18 cellular contexts compared by ENCODE assay signal in genomic region chr4:25873632-25874129, GRCh38. TPM values are rescaled to one million over a fixed set of nuclear protein-coding genes. Genes with fewer than 3 reads are reported as not detected.
DNase-seq lines count a peak whose midpoint lies in the region; ATAC-seq, FAIRE-seq and TF ChIP-seq lines count a peak whose summit lies in the region.
"Had no signal": no experiment of that assay in that cellular context is flagged by ENCODE, and none has a peak within 500 bp of the region (broad histone marks: within the 10 kb centered on the region; RNA-seq: fewer than 3 reads in every experiment).

No MANE protein-coding gene starts in this region.

- peaks cover 0 to 11% (median 0%) of the 10 kb centered on the region in 3 donors for H3K9me3 Mint-ChIP-seq in IgD-negative memory B cell
- H3K9me3 Mint-ChIP-seq: CD4-positive, alpha-beta memory T cell; T-helper 1 cell treated with Interleukin-12 subunit alpha and Interleukin-12 subunit beta and Interleukin-4 antibody, amounts not matched to agents 30 μg/mL and 1 μg/mL, for 36 hours had no signal

- no peaks in the 10 kb centered on the region for H4K20me1 ChIP-seq in BLaER1 treated with 17β-estradiol and CSF1 and Interleukin-3, amounts not matched to agents 10 nM and 100 nM
- H4K20me1 ChIP-seq in SU-DHL-6 (ENCODE audit: low read depth, low read length): no peaks in the 10 kb centered on the region

- no peaks in the 10 kb centered on the region for H3K9me2 ChIP-seq in SU-DHL-6 (replicated peaks; ENCODE audit: insufficient read depth, low read length)

- 21 to 22% methylated on average over 7 of the region's 7 CpGs for WGBS in pancreas, 2 donors

- H3K4me2 ChIP-seq in BLaER1 treated with 17β-estradiol and CSF1 and Interleukin-3, amounts not matched to agents 10 nM and 100 nM: peak overlapping the region in 8 of 11 experiments; percentile 6 to 41 (median 31); a peak in 9 of 22 replicates
- peak overlapping the region; percentile 90 for H3K4me2 ChIP-seq in SU-DHL-6 (ENCODE audit: low read depth, low read length, poor library complexity, severe bottlenecking)

- H3K79me2 ChIP-seq in SU-DHL-6 (ENCODE audit: insufficient read depth, low read length): peaks cover 13% of the 10 kb centered on the region

- peak overlapping the region in 2 of 4 donors; percentile 71 to 89 for H3K4me3 Mint-ChIP-seq in IgD-negative memory B cell
- H3K4me3 Mint-ChIP-seq: CD4-positive, alpha-beta memory T cell; T-helper 1 cell treated with Interleukin-12 subunit alpha and Interleukin-12 subunit beta and Interleukin-4 antibody, amounts not matched to agents 30 μg/mL and 1 μg/mL, for 36 hours had no signal

- H3K9me3 ChIP-seq in BLaER1 treated with 17β-estradiol and CSF1 and Interleukin-3, amounts not matched to agents 10 nM and 100 nM (replicated peaks in 1 of 11): peaks cover 0 to 42% (median 33%) of the 10 kb centered on the region in 11 experiments; a peak in 19 of 22 replicates
- H3K9me3 ChIP-seq in SU-DHL-6 (ENCODE audit: insufficient read depth, low read length): no peaks in the 10 kb centered on the region
- no peaks in the 10 kb centered on the region for H3K9me3 ChIP-seq in pancreas

- H3F3A ChIP-seq in SU-DHL-6 (ENCODE audit: insufficient read depth): peaks cover 95% of the 10 kb centered on the region

- FAIRE-seq in pancreas (lab: Jason Lieb, UNC): no peak
- FAIRE-seq: RCC 7860 had no signal

- H2AFZ ChIP-seq in SU-DHL-6 (ENCODE audit: low read depth, low read length, severe bottlenecking): no peak overlapping the region

- H3K27me3 Mint-ChIP-seq in IgD-negative memory B cell: no peaks in the 10 kb centered on the region
- H3K27me3 Mint-ChIP-seq: CD4-positive, alpha-beta memory T cell had no signal

- peaks cover 3% of the 10 kb centered on the region for H3K36me3 Mint-ChIP-seq in IgD-negative memory B cell
- H3K36me3 Mint-ChIP-seq: CD4-positive, alpha-beta memory T cell had no signal

- in situ Hi-C loops in ACHN (cut with HindIII; ENCODE audit: low pct_ligation_motif_present, low pct_unique_long_range_greater_than_20kb, low sequenced_read_pairs): no loop called here

- peaks cover 0 to 8% (median 0%) of the 10 kb centered on the region in 11 experiments; a peak in 1 of 22 replicates for H3K36me3 ChIP-seq in BLaER1 treated with 17β-estradiol and CSF1 and Interleukin-3, amounts not matched to agents 10 nM and 100 nM
- H3K36me3 ChIP-seq in SU-DHL-6 (ENCODE audit: low read length) (no peaks in the 10 kb centered on the region; the same call in 1 of the 2 replicates), pancreas (no peaks in the 10 kb centered on the region)

- H3K4me1 Mint-ChIP-seq in IgD-negative memory B cell: peaks cover 72 to 84% (median 75%) of the 10 kb centered on the region in 3 donors
- H3K4me1 Mint-ChIP-seq: CD4-positive, alpha-beta memory T cell had no signal

- H3K4me1 ChIP-seq in BLaER1 treated with 17β-estradiol and CSF1 and Interleukin-3, amounts not matched to agents 10 nM and 100 nM: peaks cover 7 to 59% (median 46%) of the 10 kb centered on the region in 10 experiments; a peak in 17 of 20 replicates
- peaks cover 0 to 8% (median 0%) of the 10 kb centered on the region in 3 donors for H3K4me1 ChIP-seq in pancreas

- no peaks in the 10 kb centered on the region for H3K27me3 ChIP-seq in BLaER1 treated with 17β-estradiol and CSF1 and Interleukin-3, amounts not matched to agents 10 nM and 100 nM
- H3K27me3 ChIP-seq in SU-DHL-6 (ENCODE audit: low read length) (no peaks in the 10 kb centered on the region), pancreas (no peaks in the 10 kb centered on the region)

- no peak overlapping the region for H3K9ac ChIP-seq in BLaER1 treated with 17β-estradiol and CSF1 and Interleukin-3, amounts not matched to agents 10 nM and 100 nM
- peak overlapping the region; percentile 94 for H3K9ac ChIP-seq in SU-DHL-6 (ENCODE audit: low read length)

- intact Hi-C loops in pancreas (cut with DNase I): no loop called here

- peak in 3 of 4 donors; percentile 30 to 58 (median 54) for ATAC-seq in pancreas
- ATAC-seq: SK-N-SH treated with all-trans-retinoic acid at 6 μM for 48 hours had no signal

- H3K4me3 ChIP-seq in BLaER1 treated with 17β-estradiol and CSF1 and Interleukin-3, amounts not matched to agents 10 nM and 100 nM: no peak overlapping the region
- H3K4me3 ChIP-seq in SU-DHL-6 (ENCODE audit: insufficient read depth, low read length, poor library complexity, severe bottlenecking) (peak overlapping the region; percentile 2), pancreas (no peak overlapping the region)

- H3K27ac ChIP-seq in BLaER1 treated with 17β-estradiol and CSF1 and Interleukin-3, amounts not matched to agents 10 nM and 100 nM: no peak overlapping the region
- H3K27ac ChIP-seq in SU-DHL-6 (ENCODE audit: low read depth, low read length) (peak overlapping the region; percentile 100), pancreas (no peak overlapping the region)

- peak overlapping the region; percentile 93 to 97 (median 94) for H3K27ac Mint-ChIP-seq in IgD-negative memory B cell
- H3K27ac Mint-ChIP-seq: CD4-positive, alpha-beta memory T cell; T-helper 1 cell treated with Interleukin-12 subunit alpha and Interleukin-12 subunit beta and Interleukin-4 antibody, amounts not matched to agents 30 μg/mL and 1 μg/mL, for 36 hours had no signal

- DNase-seq in pancreas: no peak
- no peak for DNase-seq in putamen (ENCODE audit: low spot score)
- no peak for DNase-seq in NCI-H1436 (lab: John Stamatoyannopoulos, UW)
- no peak for DNase-seq in ACHN
- DNase-seq: AML-193; CD4-positive, alpha-beta memory T cell; EL; MM.1S; NCI-H2081; NCI-H2227 treated with DMSO at 0.1 percent for 48 hours; NCI-H69; SHP77 had no signal

- TF ChIP-seq CTCF in SU-DHL-6 (IDR thresholded peaks at IDR 0.05; ENCODE audit: insufficient read depth, low read length, poor library complexity, severe bottlenecking) (no peak), pancreas (IDR thresholded peaks at IDR 0.05) (no peak)

RNA-seq across cellular contexts. Expression of gene SEL1L3, which starts 10.9 kb away (rescaled TPM):
- 174 TPM for polyA plus RNA-seq in IgD-negative memory B cell
- 10 to 100 TPM; 31.4 to 76.7 (median 41.0) TPM for total RNA-seq in pancreas
- 10 to 100 TPM; 18.4 to 43.2 TPM for polyA plus RNA-seq in pancreas

RNA-seq across cellular contexts. Expression of gene SMIM20, which starts 40.3 kb away (rescaled TPM):
- polyA plus RNA-seq in IgD-negative memory B cell (65.3 TPM), pancreas (10 to 100 TPM; 25.0 to 37.4 TPM)
- 10 to 100 TPM; 11.7 to 20.7 (median 17.8) TPM for total RNA-seq in pancreas
